ENCODE assay signal across 1 cellular context in the genomic region with DNA sequence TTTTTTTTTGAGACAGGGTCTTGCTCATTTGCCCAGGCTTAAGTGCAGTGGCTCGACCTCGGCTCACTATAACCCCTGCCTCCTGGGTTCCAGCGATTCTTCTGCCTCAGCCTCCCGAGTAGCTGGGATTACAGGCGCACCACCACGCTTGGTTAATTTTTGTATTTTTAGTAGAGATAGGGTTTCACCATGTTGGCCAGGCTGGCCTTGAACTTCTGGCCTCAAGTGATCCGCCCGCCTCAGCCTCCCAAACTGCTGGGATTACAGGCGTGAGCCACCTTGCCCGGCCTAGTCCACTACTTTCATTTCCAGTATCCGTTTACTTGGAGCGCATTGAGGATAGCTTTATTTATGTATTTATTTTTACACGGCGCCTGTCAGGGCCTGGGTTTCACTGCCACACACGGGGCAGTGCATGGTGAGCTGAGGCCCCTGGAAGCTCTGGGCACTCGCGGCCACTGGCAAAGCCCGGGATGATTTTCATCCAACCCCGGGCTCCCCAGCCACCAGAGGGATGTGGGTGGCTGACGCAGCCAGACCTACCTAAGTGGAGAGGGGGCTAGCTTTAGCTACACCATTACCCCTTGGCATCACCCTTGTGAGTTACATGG.
TF ChIP-seq lines count a peak whose summit lies in the region.

No MANE protein-coding gene starts in this region.

TF ChIP-seq in IMR-90, 13 proteins besides CTCF, POLR2A, EP300 and RAD21:
- TF ChIP-seq MAZ (IDR thresholded peaks at IDR 0.05; ENCODE audit: borderline replicate concordance, low read depth, low read length) (no peak), ELK1 (IDR thresholded peaks at IDR 0.05; ENCODE audit: borderline replicate concordance, low read depth, low read length) (no peak), CHD1 (IDR thresholded peaks at IDR 0.05; ENCODE audit: low read depth, low read length) (no peak), MXI1 (IDR thresholded peaks at IDR 0.05; ENCODE audit: borderline replicate concordance, low read depth, low read length) (no peak), CEBPB (IDR thresholded peaks at IDR 0.05; ENCODE audit: low read depth, low read length) (no peak), MAFK (IDR thresholded peaks at IDR 0.05; ENCODE audit: low read depth, low read length) (no peak), SMC3 (IDR thresholded peaks at IDR 0.05; ENCODE audit: low read depth, low read length) (no peak), RCOR1 (IDR thresholded peaks at IDR 0.05; ENCODE audit: insufficient replicate concordance, low read length) (no peak), USF2 (IDR thresholded peaks at IDR 0.05; ENCODE audit: low read depth, low read length) (no peak), BHLHE40 (IDR thresholded peaks at IDR 0.05; ENCODE audit: low read depth, low read length) (no peak), RFX5 (IDR thresholded peaks at IDR 0.05; ENCODE audit: low read depth, low read length) (no peak)
